Comparison of ENCODE assay signal across 1 cellular context in the genomic region with DNA sequence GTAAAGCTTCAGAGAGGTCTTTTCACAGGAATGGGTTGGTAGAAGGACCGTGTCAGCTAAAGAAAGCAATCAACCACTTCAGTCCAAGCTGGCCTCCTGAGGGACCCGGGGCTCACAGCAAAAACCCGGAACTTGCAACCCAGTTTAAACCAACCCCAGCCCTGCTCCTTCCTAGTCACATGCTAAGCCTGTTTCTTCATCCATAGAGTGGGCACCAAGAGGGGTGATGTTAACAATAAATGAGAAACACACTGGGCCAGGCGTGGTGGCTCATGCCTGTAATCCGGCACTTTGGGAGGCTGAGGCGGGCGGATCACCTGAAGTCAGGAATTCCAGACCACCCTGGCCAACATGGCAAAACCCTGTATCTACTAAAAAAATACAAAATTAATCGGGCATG.
TF ChIP-seq lines count a peak whose summit lies in the region.

No MANE protein-coding gene starts in this region.

TF ChIP-seq in HepG2, 621 proteins besides CTCF, POLR2A, EP300 and RAD21:
- no peak for TF ChIP-seq HIVEP1 (CRISPR knock-in tag; IDR thresholded peaks at IDR 0.05)
- TF ChIP-seq CHD4 (IDR thresholded peaks at IDR 0.05; ENCODE audit: borderline replicate concordance, low read length) = no peak
- no peak for TF ChIP-seq FOXP4 (CRISPR knock-in tag; IDR thresholded peaks at IDR 0.05)
- no peak for TF ChIP-seq NR2C2 (CRISPR knock-in tag; IDR thresholded peaks at IDR 0.05; ENCODE audit: borderline replicate concordance)
- no peak for TF ChIP-seq ZNF275 (CRISPR knock-in tag; IDR thresholded peaks at IDR 0.05; ENCODE audit: borderline replicate concordance)
- no peak for TF ChIP-seq NR2F1 (CRISPR knock-in tag; IDR thresholded peaks at IDR 0.05)
- no peak for TF ChIP-seq ZNF484 (CRISPR knock-in tag; IDR thresholded peaks at IDR 0.05; ENCODE audit: borderline replicate concordance, low read depth)
- no peak for TF ChIP-seq HES4 (CRISPR knock-in tag; IDR thresholded peaks at IDR 0.05; ENCODE audit: borderline replicate concordance)
- TF ChIP-seq FOXK1 (CRISPR knock-in tag; IDR thresholded peaks at IDR 0.05; ENCODE audit: borderline replicate concordance, low read depth) = no peak
- TF ChIP-seq, protein P1, sequence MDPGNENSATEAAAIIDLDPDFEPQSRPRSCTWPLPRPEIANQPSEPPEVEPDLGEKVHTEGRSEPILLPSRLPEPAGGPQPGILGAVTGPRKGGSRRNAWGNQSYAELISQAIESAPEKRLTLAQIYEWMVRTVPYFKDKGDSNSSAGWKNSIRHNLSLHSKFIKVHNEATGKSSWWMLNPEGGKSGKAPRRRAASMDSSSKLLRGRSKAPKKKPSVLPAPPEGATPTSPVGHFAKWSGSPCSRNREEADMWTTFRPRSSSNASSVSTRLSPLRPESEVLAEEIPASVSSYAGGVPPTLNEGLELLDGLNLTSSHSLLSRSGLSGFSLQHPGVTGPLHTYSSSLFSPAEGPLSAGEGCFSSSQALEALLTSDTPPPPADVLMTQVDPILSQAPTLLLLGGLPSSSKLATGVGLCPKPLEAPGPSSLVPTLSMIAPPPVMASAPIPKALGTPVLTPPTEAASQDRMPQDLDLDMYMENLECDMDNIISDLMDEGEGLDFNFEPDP (CRISPR knock-in tag; conservative IDR thresholded peaks at IDR 0.05) = no peak
- TF ChIP-seq EHMT2 (IDR thresholded peaks at IDR 0.05; ENCODE audit: borderline replicate concordance, low read depth, low read length) = no peak
TF ChIP-seq in HepG2: peak in this region for 0.
